Comparison of ENCODE assay signal across 38 cellular contexts in genomic region chr6:16361121-16361520, GRCh38.
"Had no signal": no experiment of that assay in that cellular context is flagged by ENCODE, and none has a peak within 500 bp of the region (broad histone marks: within the 10 kb centered on the region; RNA-seq: fewer than 3 reads in every experiment).

No MANE protein-coding gene starts in this region.

- H3K9ac ChIP-seq: SK-N-SH had no signal

- H3K27me3 ChIP-seq: ascending aorta, body of pancreas, breast epithelium, MG63, Peyer's patch, SJSA1 had no signal

- H3K4me3 Mint-ChIP-seq: activated CD4-positive, alpha-beta T cell treated with anti-CD3 and anti-CD28 coated beads for 36 hours; activated CD4-positive, alpha-beta T cell treated with anti-CD3 and anti-CD28 coated beads, Interleukin-2, amount 10 ng/mL, durations not matched to agents 7 days and 5 days; activated CD8-positive, alpha-beta T cell treated with anti-CD3 and anti-CD28 coated beads, Interleukin-2, amount 10 ng/mL, durations not matched to agents 7 days and 5 days; activated naive CD4-positive, alpha-beta T cell treated with anti-CD3 and anti-CD28 coated beads, Interleukin-2, amount 50 U/mL, for 24 hours; activated naive CD8-positive, alpha-beta T cell treated with anti-CD3 and anti-CD28 coated beads, Interleukin-2, amount 10 ng/mL, durations not matched to agents 7 days and 5 days; activated T-cell treated with anti-CD3 and anti-CD28 coated beads, Interleukin-2, amount 50 U/mL, for 24 hours; T-helper 1 cell treated with Interleukin-12 subunit alpha and Interleukin-12 subunit beta and Interleukin-4 antibody, amounts not matched to agents 30 μg/mL and 1 μg/mL, for 36 hours; T-helper 2 cell treated with Interferon-gamma antibody and Interleukin-4, amounts not matched to agents 5 μg/mL and 100 μg/mL, for 36 hours; WTC11 had no signal

- H3K36me3 ChIP-seq: ascending aorta, breast epithelium, MG63, Peyer's patch, SJSA1 had no signal

- ATAC-seq: activated CD4-positive, alpha-beta T cell treated with anti-CD3 and anti-CD28 coated beads for 36 hours; activated CD4-positive, CD25-positive, alpha-beta regulatory T cell treated with anti-CD3 and anti-CD28 coated beads, Interleukin-2, amount 50 U/mL, for 24 hours; activated CD8-positive, alpha-beta T cell treated with anti-CD3 and anti-CD28 coated beads, Interleukin-2, amount 10 ng/mL, durations not matched to agents 7 days and 5 days; body of pancreas; PC-3; WTC11 had no signal

- H3K36me3 Mint-ChIP-seq: activated naive CD8-positive, alpha-beta T cell treated with anti-CD3 and anti-CD28 coated beads, Interleukin-2, amount 10 ng/mL, durations not matched to agents 7 days and 5 days; WTC11 had no signal

- H3K27me3 Mint-ChIP-seq: activated CD4-positive, alpha-beta T cell treated with anti-CD3 and anti-CD28 coated beads for 36 hours; activated CD4-positive, alpha-beta T cell treated with anti-CD3 and anti-CD28 coated beads, Interleukin-2, amount 10 ng/mL, durations not matched to agents 7 days and 5 days; activated naive CD4-positive, alpha-beta T cell treated with anti-CD3 and anti-CD28 coated beads, Interleukin-2, amount 50 U/mL, for 24 hours; activated naive CD8-positive, alpha-beta T cell treated with anti-CD3 and anti-CD28 coated beads, Interleukin-2, amount 10 ng/mL, durations not matched to agents 7 days and 5 days; activated T-cell treated with anti-CD3 and anti-CD28 coated beads, Interleukin-2, amount 50 U/mL, for 24 hours had no signal

- H3K4me3 ChIP-seq: ascending aorta, body of pancreas, breast epithelium, MG63, Peyer's patch, SJSA1 had no signal

- H3K27ac ChIP-seq: ascending aorta, body of pancreas, Peyer's patch, SJSA1 had no signal

- H3K27ac Mint-ChIP-seq: activated CD4-positive, alpha-beta T cell treated with anti-CD3 and anti-CD28 coated beads for 36 hours; activated CD4-positive, alpha-beta T cell treated with anti-CD3 and anti-CD28 coated beads, Interleukin-2, amount 10 ng/mL, durations not matched to agents 7 days and 5 days; activated CD8-positive, alpha-beta T cell treated with anti-CD3 and anti-CD28 coated beads, Interleukin-2, amount 10 ng/mL, durations not matched to agents 7 days and 5 days; activated naive CD4-positive, alpha-beta T cell treated with anti-CD3 and anti-CD28 coated beads, Interleukin-2, amount 50 U/mL, for 24 hours; activated naive CD8-positive, alpha-beta T cell treated with anti-CD3 and anti-CD28 coated beads, Interleukin-2, amount 10 ng/mL, durations not matched to agents 7 days and 5 days; activated T-cell treated with anti-CD3 and anti-CD28 coated beads, Interleukin-2, amount 50 U/mL, for 24 hours; activated T-helper 2 cell treated with anti-CD3 and anti-CD28 coated beads, Interferon-gamma antibody, Interleukin-2, Interleukin-4, amounts not matched to agents 10 μg/mL and 5 μg/mL and 100 μg/mL, durations not matched to agents 14 hours and 24 hours and 36 hours; T-helper 1 cell treated with Interleukin-12 subunit alpha and Interleukin-12 subunit beta and Interleukin-4 antibody, amounts not matched to agents 30 μg/mL and 1 μg/mL, for 36 hours; T-helper 2 cell treated with Interferon-gamma antibody and Interleukin-4, amounts not matched to agents 5 μg/mL and 100 μg/mL, for 36 hours; WTC11 had no signal

- H3K4me1 Mint-ChIP-seq: activated naive CD8-positive, alpha-beta T cell treated with anti-CD3 and anti-CD28 coated beads, Interleukin-2, amount 10 ng/mL, durations not matched to agents 7 days and 5 days; WTC11 had no signal

- H3K9me3 Mint-ChIP-seq: activated CD4-positive, alpha-beta T cell treated with anti-CD3 and anti-CD28 coated beads, Interleukin-2, amount 10 ng/mL, durations not matched to agents 7 days and 5 days; activated naive CD4-positive, alpha-beta T cell treated with anti-CD3 and anti-CD28 coated beads, Interleukin-2, amount 50 U/mL, for 24 hours; activated naive CD8-positive, alpha-beta T cell treated with anti-CD3 and anti-CD28 coated beads, Interleukin-2, amount 10 ng/mL, durations not matched to agents 7 days and 5 days; activated T-cell treated with anti-CD3 and anti-CD28 coated beads, Interleukin-2, amount 50 U/mL, for 24 hours; activated T-helper 2 cell treated with anti-CD3 and anti-CD28 coated beads, Interferon-gamma antibody, Interleukin-2, Interleukin-4, amounts not matched to agents 10 μg/mL and 5 μg/mL and 100 μg/mL, durations not matched to agents 14 hours and 24 hours and 36 hours; T-helper 1 cell treated with Interleukin-12 subunit alpha and Interleukin-12 subunit beta and Interleukin-4 antibody, amounts not matched to agents 30 μg/mL and 1 μg/mL, for 36 hours; T-helper 2 cell treated with Interferon-gamma antibody and Interleukin-4, amounts not matched to agents 5 μg/mL and 100 μg/mL, for 36 hours; WTC11 had no signal

- H3K4me1 ChIP-seq: body of pancreas, breast epithelium had no signal

- H3K4me2 ChIP-seq: SK-N-SH had no signal

- DNase-seq: activated CD4-positive, alpha-beta T cell treated with anti-CD3 and anti-CD28 coated beads for 36 hours; activated CD4-positive, alpha-beta T cell treated with anti-CD3 and anti-CD28 coated beads, Interleukin-2, amount 10 ng/mL, durations not matched to agents 7 days and 5 days; activated CD4-positive, alpha-beta T cell treated with anti-CD3 and anti-CD28 coated beads, Interleukin-2, amount 50 U/mL, for 48 hours; activated CD8-positive, alpha-beta T cell treated with anti-CD3 and anti-CD28 coated beads, Interleukin-2, amount 10 ng/mL, durations not matched to agents 7 days and 5 days; activated gamma-delta T cell; activated naive CD4-positive, alpha-beta T cell treated with Interleukin-2 at 50 U/mL for 16 hours; activated naive CD8-positive, alpha-beta T cell treated with anti-CD3 and anti-CD28 coated beads, Interleukin-2, amount 10 ng/mL, durations not matched to agents 7 days and 5 days; activated T-cell treated with anti-CD3 and anti-CD28 coated beads, Interleukin-2, amount 50 U/mL, for 24 hours; amygdala; body of pancreas; Kasumi-1; KG1; MG63; MV-4-11; NCI-H1092; NCI-H1436 treated with DMSO at 0.1 percent for 48 hours; NCI-H187; NCI-H2029 treated with DMSO at 0.1 percent for 48 hours; NCI-H2107; NCI-H2171; NCI-H510A; NCI-H526; NCI-H748 treated with DMSO at 0.1 percent for 48 hours; NK-92 treated with Interleukin-12 subunit alpha and Interleukin-12 subunit beta, amount 100 ng/mL, for 24 hours; PC-3; RPMI8226; SHP77 treated with DMSO at 0.1 percent for 48 hours; SK-N-SH had no signal

- H3K9me3 ChIP-seq: ascending aorta, body of pancreas, breast epithelium, MG63, Peyer's patch, SJSA1, SK-N-SH had no signal
